In the genomic region with DNA sequence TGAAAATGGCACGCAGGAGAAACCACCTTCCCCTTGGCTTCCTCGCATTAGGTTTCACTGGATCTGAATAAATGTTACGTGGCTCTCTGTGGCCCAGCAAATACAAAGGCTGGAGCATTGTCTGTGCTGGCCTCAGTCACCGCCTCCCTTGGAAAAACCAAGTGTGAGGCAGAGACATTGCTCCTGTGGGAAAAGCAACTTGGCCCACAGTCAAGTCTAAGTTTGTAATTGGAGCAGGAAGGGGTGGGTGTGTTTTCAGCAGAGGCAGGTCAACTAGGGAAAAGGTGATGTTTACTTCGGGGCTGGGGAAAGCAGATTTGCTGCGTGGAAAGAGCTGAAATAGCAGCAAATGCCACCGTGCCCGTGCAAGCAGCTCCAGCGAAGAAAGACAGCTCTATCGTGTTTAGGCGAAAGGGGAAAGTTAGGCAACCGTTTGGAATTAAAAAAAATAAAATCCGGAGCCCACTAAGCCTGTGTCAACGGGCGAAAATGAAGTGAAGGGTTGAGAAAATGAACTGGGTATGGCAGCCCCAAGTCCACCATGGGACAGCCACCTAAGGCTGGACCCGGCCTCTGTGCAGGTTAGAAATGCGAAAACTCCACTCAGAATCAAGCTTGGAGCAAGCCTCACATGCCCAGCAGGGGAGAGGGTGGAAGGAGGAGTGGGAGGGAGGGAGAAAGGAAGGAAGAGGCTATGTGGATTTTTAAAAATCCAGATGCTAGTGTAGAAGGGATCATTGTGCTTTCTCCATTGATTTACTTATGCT, we compare ENCODE assay signal across 12 cellular contexts.
DNase-seq lines count a peak whose midpoint lies in the region; ATAC-seq and TF ChIP-seq lines count a peak whose summit lies in the region.
"Had no signal": no experiment of that assay in that cellular context is flagged by ENCODE, and none has a peak within 500 bp of the region (broad histone marks: within the 10 kb centered on the region; RNA-seq: fewer than 3 reads in every experiment).

No MANE protein-coding gene starts in this region.

- peak overlapping the region; percentile 80 for H3K27ac Mint-ChIP-seq in progenitor cell of endocrine pancreas
- H3K27ac Mint-ChIP-seq: activated naive CD4-positive, alpha-beta T cell treated with anti-CD3 and anti-CD28 coated beads, Interleukin-2, amount 50 U/mL, for 24 hours had no signal

- peak; percentile 68 for DNase-seq in DMS153 treated with DMSO at 0.1 percent for 48 hours (lab: John Stamatoyannopoulos, UW; ENCODE audit: unreplicated experiment)
- peak; percentile 85 for DNase-seq in NCI-H2171 treated with DMSO at 0.1 percent for 48 hours (lab: John Stamatoyannopoulos, UW)
- DNase-seq in fibroblast of peridontal ligament (ENCODE audit: extremely low read depth): peak; percentile 21
- DNase-seq in progenitor cell of endocrine pancreas (ENCODE audit: low spot score, unreplicated experiment): no peak
- DNase-seq in NCI-H1417 treated with DMSO at 0.1 percent for 48 hours (lab: John Stamatoyannopoulos, UW): no peak
- no peak for DNase-seq in GM13976 (ENCODE audit: low spot score)
- no peak for DNase-seq in SIG-M5 (lab: John Stamatoyannopoulos, UW)
- DNase-seq: erythroblast, uterus had no signal

- TF ChIP-seq CTCF in progenitor cell of endocrine pancreas (IDR thresholded peaks at IDR 0.05; ENCODE audit: unreplicated experiment) (no peak), GM13976 (IDR thresholded peaks at IDR 0.05; ENCODE audit: borderline replicate concordance, control extremely low read depth, extremely low read depth, insufficient read depth, missing control alignments) (no peak)

- peaks cover 20% of the 10 kb centered on the region for H3K4me1 Mint-ChIP-seq in progenitor cell of endocrine pancreas (ENCODE audit: low read depth)
- H3K4me1 Mint-ChIP-seq: activated naive CD4-positive, alpha-beta T cell treated with anti-CD3 and anti-CD28 coated beads, Interleukin-2, amount 50 U/mL, for 24 hours had no signal

- no peaks in the 10 kb centered on the region for H3K36me3 Mint-ChIP-seq in progenitor cell of endocrine pancreas (ENCODE audit: insufficient read depth)
- H3K36me3 Mint-ChIP-seq: activated naive CD4-positive, alpha-beta T cell treated with anti-CD3 and anti-CD28 coated beads, Interleukin-2, amount 50 U/mL, for 24 hours; WTC11 had no signal

- no peaks in the 10 kb centered on the region for H3K9me3 Mint-ChIP-seq in progenitor cell of endocrine pancreas (ENCODE audit: low read depth)
- H3K9me3 Mint-ChIP-seq: activated naive CD4-positive, alpha-beta T cell treated with anti-CD3 and anti-CD28 coated beads, Interleukin-2, amount 50 U/mL, for 24 hours; WTC11 had no signal

- peak overlapping the region; percentile 39 for H3K4me3 Mint-ChIP-seq in progenitor cell of endocrine pancreas (ENCODE audit: low read depth)
- H3K4me3 Mint-ChIP-seq: activated naive CD4-positive, alpha-beta T cell treated with anti-CD3 and anti-CD28 coated beads, Interleukin-2, amount 50 U/mL, for 24 hours; WTC11 had no signal

- in situ Hi-C loops in GM13976 (cut with MboI; ENCODE audit: low sequenced_read_pairs, unreplicated experiment): no loop called here

- ATAC-seq in HG03025 (IDR thresholded peaks at IDR 0.05; ENCODE audit: low FRiP score, unreplicated experiment): no peak
- ATAC-seq: WTC11 had no signal

- peaks cover 14% of the 10 kb centered on the region for H3K27me3 Mint-ChIP-seq in progenitor cell of endocrine pancreas
- H3K27me3 Mint-ChIP-seq: activated naive CD4-positive, alpha-beta T cell treated with anti-CD3 and anti-CD28 coated beads, Interleukin-2, amount 50 U/mL, for 24 hours had no signal

Comparison
In these comparisons a context has a peak if more than half of its experiments do, and no peak if none do; other contexts are left out.
1. DNase-seq: peak in DMS153 treated with DMSO at 0.1 percent for 48 hours (single experiment), NCI-H2171 treated with DMSO at 0.1 percent for 48 hours (single experiment) and fibroblast of peridontal ligament (single experiment); none in progenitor cell of endocrine pancreas (single experiment), NCI-H1417 treated with DMSO at 0.1 percent for 48 hours (single experiment), GM13976 (single experiment) and SIG-M5 (single experiment).